9 cellular contexts compared by ENCODE assay signal in the genomic region with DNA sequence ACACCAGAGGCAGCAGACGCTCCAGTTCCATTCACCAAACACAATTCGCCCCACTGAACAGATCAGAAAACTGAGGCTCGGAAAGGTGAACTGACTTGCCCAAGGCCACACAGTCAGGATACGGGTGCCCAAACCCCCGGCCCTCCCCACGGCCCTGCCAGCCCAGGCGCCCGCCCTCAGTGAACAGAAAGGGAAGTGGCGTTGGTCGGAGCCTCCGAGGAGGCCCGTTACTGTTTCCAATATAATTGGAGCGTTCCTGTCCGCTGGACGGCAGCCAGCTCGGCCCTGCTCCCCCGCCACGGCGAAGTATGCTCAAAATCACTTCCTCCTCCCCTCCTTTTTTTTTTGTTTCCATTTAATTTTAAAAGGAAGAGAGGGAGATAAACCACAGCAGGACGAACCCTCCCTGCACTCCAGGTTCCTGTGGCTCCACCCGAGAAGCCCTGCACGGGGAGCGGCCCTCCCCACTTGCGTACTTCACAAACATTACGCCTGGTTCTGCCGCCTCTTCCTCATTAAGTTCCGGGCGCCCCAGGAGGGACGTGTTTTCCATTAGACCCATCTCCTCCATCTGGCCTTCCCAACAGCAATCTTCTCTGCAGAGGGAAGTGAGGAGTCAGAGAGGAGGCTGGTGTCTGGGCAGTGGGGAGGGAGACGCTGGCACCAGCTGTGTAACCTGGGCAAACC.
DNase-seq lines count a peak whose midpoint lies in the region; ATAC-seq and TF ChIP-seq lines count a peak whose summit lies in the region.
"Had no signal": no experiment of that assay in that cellular context is flagged by ENCODE, and none has a peak within 500 bp of the region (broad histone marks: within the 10 kb centered on the region; RNA-seq: fewer than 3 reads in every experiment).

No MANE protein-coding gene starts in this region.

- TF ChIP-seq CTCF in fibroblast of pulmonary artery (IDR thresholded peaks at IDR 0.05; ENCODE audit: low read length, missing control alignments) (peak; percentile 9), parathyroid adenoma (IDR thresholded peaks at IDR 0.05) (no peak)

- H3K4me3 Mint-ChIP-seq in T-helper 2 cell treated with Interferon-gamma antibody and Interleukin-4, amounts not matched to agents 5 μg/mL and 100 μg/mL, for 36 hours: no peak overlapping the region
- peak overlapping the region in 4 of 10 donors; percentile 30 to 51 (median 41) for H3K4me3 Mint-ChIP-seq in naive thymus-derived CD8-positive, alpha-beta T cell

- H3K36me3 Mint-ChIP-seq in T-helper 2 cell treated with Interferon-gamma antibody and Interleukin-4, amounts not matched to agents 5 μg/mL and 100 μg/mL, for 36 hours (ENCODE audit: low read depth): no peaks in the 10 kb centered on the region
- peaks cover 0 to 5% (median 0%) of the 10 kb centered on the region in 3 donors for H3K36me3 Mint-ChIP-seq in naive thymus-derived CD8-positive, alpha-beta T cell

- no peak for ATAC-seq in GM21619 (IDR thresholded peaks at IDR 0.05; ENCODE audit: unreplicated experiment)
- no peak for ATAC-seq in naive thymus-derived CD8-positive, alpha-beta T cell

- H3K79me2 ChIP-seq in parathyroid adenoma: peaks cover 76% of the 10 kb centered on the region

- peak overlapping the region; percentile 61 for H3K27ac ChIP-seq in parathyroid adenoma
- H3K27ac ChIP-seq: KMS-11 had no signal

- H3K27me3 ChIP-seq in parathyroid adenoma (ENCODE audit: control insufficient read depth, insufficient read depth, low read length): no peaks in the 10 kb centered on the region

- H3K4me2 ChIP-seq in parathyroid adenoma (ENCODE audit: low read length): no peak overlapping the region
- H3K4me2 ChIP-seq: KMS-11 had no signal

- H3K9me3 ChIP-seq in parathyroid adenoma (ENCODE audit: control insufficient read depth, low read length): no peaks in the 10 kb centered on the region

- no peak overlapping the region for H2AFZ ChIP-seq in parathyroid adenoma

- peaks cover 8% of the 10 kb centered on the region for H3K4me1 Mint-ChIP-seq in T-helper 2 cell treated with Interferon-gamma antibody and Interleukin-4, amounts not matched to agents 5 μg/mL and 100 μg/mL, for 36 hours (ENCODE audit: low read depth)
- peaks cover 29 to 78% (median 63%) of the 10 kb centered on the region in 4 donors for H3K4me1 Mint-ChIP-seq in naive thymus-derived CD8-positive, alpha-beta T cell

- peaks cover 21% of the 10 kb centered on the region for H3K4me1 ChIP-seq in parathyroid adenoma

- DNase-seq in KG1 (lab: John Stamatoyannopoulos, UW) (peak; percentile 67), SIG-M5 treated with dmso at 0.1 percent for 504 hours (lab: John Stamatoyannopoulos, UW; ENCODE audit: unreplicated experiment) (peak; percentile 86), fibroblast of pulmonary artery (ENCODE audit: low read depth) (peak; percentile 83)
- DNase-seq in stimulated activated naive CD4-positive, alpha-beta T cell (lab: John Stamatoyannopoulos, UW): no peak
- no peak for DNase-seq in T-helper 2 cell treated with Interferon-gamma antibody and Interleukin-4, amounts not matched to agents 5 μg/mL and 100 μg/mL, for 36 hours (ENCODE audit: low spot score)
- DNase-seq in naive thymus-derived CD8-positive, alpha-beta T cell: no peak

- no peak overlapping the region for H3K9ac ChIP-seq in parathyroid adenoma
- H3K9ac ChIP-seq: KMS-11 had no signal

- POLR2A ChIA-PET in naive thymus-derived CD8-positive, alpha-beta T cell (lab: Charles Lee): interaction anchor here (0.6 kb wide), 1 partner anchor 9 kb away, joined by 3 read pairs; no protein-coding TSS in a partner anchor

- H3K9me3 Mint-ChIP-seq in T-helper 2 cell treated with Interferon-gamma antibody and Interleukin-4, amounts not matched to agents 5 μg/mL and 100 μg/mL, for 36 hours: no peaks in the 10 kb centered on the region
- H3K9me3 Mint-ChIP-seq in naive thymus-derived CD8-positive, alpha-beta T cell: no peaks in the 10 kb centered on the region

- H3K4me3 ChIP-seq in fibroblast of pulmonary artery (replicated peaks; ENCODE audit: low read depth, low read length): no peak overlapping the region
- H3K4me3 ChIP-seq in parathyroid adenoma (ENCODE audit: low read depth, low read length): no peak overlapping the region

- no peaks in the 10 kb centered on the region for H3K27me3 Mint-ChIP-seq in T-helper 2 cell treated with Interferon-gamma antibody and Interleukin-4, amounts not matched to agents 5 μg/mL and 100 μg/mL, for 36 hours (ENCODE audit: low read depth)
- H3K27me3 Mint-ChIP-seq in naive thymus-derived CD8-positive, alpha-beta T cell: peaks cover 0 to 1% (median 0%) of the 10 kb centered on the region in 5 donors

- no peaks in the 10 kb centered on the region for H3K36me3 ChIP-seq in parathyroid adenoma (ENCODE audit: control insufficient read depth, insufficient read depth, low read length)

- H3K27ac Mint-ChIP-seq in T-helper 2 cell treated with Interferon-gamma antibody and Interleukin-4, amounts not matched to agents 5 μg/mL and 100 μg/mL, for 36 hours: no peak overlapping the region
- peak overlapping the region in 5 of 10 donors; percentile 11 to 75 (median 46) for H3K27ac Mint-ChIP-seq in naive thymus-derived CD8-positive, alpha-beta T cell

Comparison
In these comparisons a context has a peak if more than half of its experiments do, and no peak if none do; other contexts are left out.
1. DNase-seq: peak in KG1 (single experiment), SIG-M5 treated with dmso at 0.1 percent for 504 hours (single experiment) and fibroblast of pulmonary artery (single experiment); none in stimulated activated naive CD4-positive, alpha-beta T cell (0 of 6), T-helper 2 cell treated with Interferon-gamma antibody and Interleukin-4, amounts not matched to agents 5 μg/mL and 100 μg/mL, for 36 hours (single experiment) and naive thymus-derived CD8-positive, alpha-beta T cell (0 of 10).